In the genomic region with DNA sequence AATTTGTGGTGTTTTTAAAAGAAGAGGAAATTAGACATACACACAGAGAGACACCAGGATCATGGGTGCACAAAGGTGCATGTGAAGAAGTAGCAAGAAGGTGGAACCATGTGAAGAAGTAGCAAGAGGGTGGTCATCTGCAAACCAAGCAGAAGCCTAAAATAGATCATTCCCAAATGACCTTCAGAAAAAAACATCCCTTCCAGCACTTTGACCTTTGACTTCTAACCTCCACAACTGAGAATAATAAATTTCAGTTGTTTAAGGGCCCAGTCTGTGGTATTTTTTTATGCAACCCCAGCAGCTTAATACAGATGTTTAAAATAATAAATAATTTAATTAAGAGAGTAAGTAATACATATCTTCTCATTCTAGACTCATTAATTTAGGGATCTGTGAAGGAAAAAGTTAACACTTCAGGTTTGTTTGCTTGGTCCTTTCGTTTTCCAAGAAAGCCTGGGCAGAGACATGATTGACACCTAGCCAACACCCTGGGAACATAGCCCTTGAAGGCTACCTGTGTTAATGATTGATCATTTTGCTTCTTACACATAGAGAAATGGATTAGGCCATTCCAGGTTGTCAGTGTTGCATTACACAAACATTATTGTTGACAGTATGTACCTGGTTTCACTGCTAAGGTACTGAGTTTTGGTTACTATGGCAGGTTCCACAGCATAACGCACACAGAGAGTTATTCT, we compare ENCODE assay signal across 21 cellular contexts.
"Had no signal": no experiment of that assay in that cellular context is flagged by ENCODE, and none has a peak within 500 bp of the region (broad histone marks: within the 10 kb centered on the region; RNA-seq: fewer than 3 reads in every experiment).

No MANE protein-coding gene starts in this region.

- H3K36me3 ChIP-seq: breast epithelium, gastroesophageal sphincter, prostate gland, right atrium auricular region, tibial artery had no signal

- H3K27me3 ChIP-seq: breast epithelium, gastroesophageal sphincter, right atrium auricular region, tibial artery had no signal

- H3K9me3 ChIP-seq: breast epithelium, gastroesophageal sphincter, prostate gland, right atrium auricular region, tibial artery had no signal

- DNase-seq: activated CD4-positive, alpha-beta T cell treated with anti-CD3 and anti-CD28 coated beads for 1 hour; activated CD8-positive, alpha-beta memory T cell treated with anti-CD3 and anti-CD28 coated beads, Interleukin-2, amount 50 U/mL, for 4 hours; activated naive CD4-positive, alpha-beta T cell; activated naive CD8-positive, alpha-beta T cell treated with anti-CD3 and anti-CD28 coated beads for 36 hours; activated T-cell treated with anti-CD3 and anti-CD28 coated beads, Interleukin-2, amount 50 U/mL, for 24 hours; endodermal cell; head of caudate nucleus; islet precursor cell; left colon; mammary epithelial cell; natural killer cell; stimulated activated CD4-positive, alpha-beta T cell treated with anti-CD3 and anti-CD28 coated beads, Interleukin-4, amount 100 ng/mL, for 4 hours; stimulated activated naive CD8-positive, alpha-beta T cell treated with anti-CD3 and anti-CD28 coated beads, Interleukin-15, Interleukin-2, amounts not matched to agents 100 U/mL and 50 U/mL, for 24 hours; T-helper 1 cell; tibial artery had no signal

- H3K27ac ChIP-seq: breast epithelium, coronary artery, gastroesophageal sphincter, prostate gland, right atrium auricular region, tibial artery had no signal

- ATAC-seq: activated T-helper 17 cell treated with anti-CD3 and anti-CD28 coated beads, Interleukin-2, amount 50 U/mL, for 72 hours; gastroesophageal sphincter; left colon; natural killer cell; stimulated activated naive CD8-positive, alpha-beta T cell treated with anti-CD3 and anti-CD28 coated beads, Interleukin-15, Interleukin-2, amounts not matched to agents 100 U/mL and 50 U/mL, for 24 hours had no signal

- H3K4me3 ChIP-seq: breast epithelium, coronary artery, gastroesophageal sphincter, prostate gland, right atrium auricular region, tibial artery had no signal

- H3K4me1 ChIP-seq: breast epithelium, gastroesophageal sphincter, prostate gland, right atrium auricular region, tibial artery had no signal
